15 cellular contexts compared by ENCODE assay signal in genomic region chr9:89991204-89991790, GRCh38.
A peak's percentile ranks its signal among the peaks of the same experiment; 100 is the strongest.
DNase-seq lines count a peak whose midpoint lies in the region; ATAC-seq, FAIRE-seq and TF ChIP-seq lines count a peak whose summit lies in the region.
"Had no signal": no experiment of that assay in that cellular context is flagged by ENCODE, and none has a peak within 500 bp of the region (broad histone marks: within the 10 kb centered on the region; RNA-seq: fewer than 3 reads in every experiment).

No MANE protein-coding gene starts in this region.

- no peaks in the 10 kb centered on the region for H3K27me3 ChIP-seq in bronchial epithelial cell (ENCODE audit: control insufficient read depth, insufficient read depth, low read length)
- no peaks in the 10 kb centered on the region for H3K27me3 ChIP-seq in right lobe of liver
- no peaks in the 10 kb centered on the region for H3K27me3 ChIP-seq in Karpas-422 (ENCODE audit: low read length)

- ATAC-seq in right lobe of liver: peak in 3 of 4 donors; percentile 9 to 26 (median 19)
- ATAC-seq in GM21786 (IDR thresholded peaks at IDR 0.05; ENCODE audit: unreplicated experiment): no peak
- ATAC-seq: GM12878 had no signal

- H3K9me2 ChIP-seq in Karpas-422 (replicated peaks; ENCODE audit: insufficient read depth, low read length): no peaks in the 10 kb centered on the region

- WGBS in right lobe of liver (ENCODE audit: insufficient coverage, low coverage, low lambda C conversion rate, missing lambda C conversion rate): 39% methylated on average over 5 of the region's 7 CpGs

- H3K4me1 ChIP-seq in right lobe of liver: peaks cover 0 to 56% (median 24%) of the 10 kb centered on the region in 4 donors
- no peaks in the 10 kb centered on the region for H3K4me1 ChIP-seq in Karpas-422 (ENCODE audit: low read length)

- peak; percentile 91 for FAIRE-seq in bronchial epithelial cell (lab: Jason Lieb, UNC)
- FAIRE-seq: A204.1, GM12878 had no signal

- H3K9me3 ChIP-seq in right lobe of liver: no peaks in the 10 kb centered on the region
- no peaks in the 10 kb centered on the region for H3K9me3 ChIP-seq in Karpas-422 (ENCODE audit: low read length)
- H3K9me3 ChIP-seq: Caco-2 had no signal

- H3K79me2 ChIP-seq in Karpas-422 (ENCODE audit: low read length): no peaks in the 10 kb centered on the region

- H2AFZ ChIP-seq in Karpas-422 (ENCODE audit: low read length): no peak overlapping the region

- H4K20me1 ChIP-seq in Karpas-422 (ENCODE audit: insufficient read depth, low read depth, low read length): no peaks in the 10 kb centered on the region

- no peak overlapping the region for H3K4me2 ChIP-seq in Karpas-422 (ENCODE audit: low read depth, low read length, poor library complexity, severe bottlenecking)

- DNase-seq in NCI-H2081 (lab: John Stamatoyannopoulos, UW): peak; percentile 35 to 72
- DNase-seq in NCI-H2081 treated with DMSO at 0.1 percent for 48 hours (lab: John Stamatoyannopoulos, UW): no peak
- peak; percentile 73 for DNase-seq in NCI-H1105 treated with DMSO at 0.1 percent for 48 hours (lab: John Stamatoyannopoulos, UW)
- DNase-seq in bronchial epithelial cell (ENCODE audit: low read depth): peak; percentile 68
- DNase-seq in right lobe of liver: peak; percentile 57 to 76 (median 68)
- DNase-seq in Karpas-422: no peak
- DNase-seq in occipital lobe (lab: John Stamatoyannopoulos, UW): no peak
- DNase-seq: Caco-2, GOT3, KBM-7, NCI-H510A had no signal

- TF ChIP-seq POLR2A in right lobe of liver (IDR thresholded peaks at IDR 0.05): no peak

- H3K27ac ChIP-seq in right lobe of liver: peak overlapping the region; percentile 9 to 99 (median 98)
- no peak overlapping the region for H3K27ac ChIP-seq in Karpas-422 (ENCODE audit: low read length)
- H3K27ac ChIP-seq: RWPE1 had no signal

- no peak overlapping the region for H3K9ac ChIP-seq in Karpas-422 (ENCODE audit: low read length)

- H3K4me3 ChIP-seq in bronchial epithelial cell (ENCODE audit: low read depth, low read length): no peak overlapping the region
- no peak overlapping the region for H3K4me3 ChIP-seq in right lobe of liver
- no peak overlapping the region for H3K4me3 ChIP-seq in Karpas-422 (ENCODE audit: low read length)
- H3K4me3 ChIP-seq: GM12878 had no signal

- no peak for TF ChIP-seq CTCF in bronchial epithelial cell (IDR thresholded peaks at IDR 0.05; ENCODE audit: insufficient read depth, low read length, severe bottlenecking)
- no peak for TF ChIP-seq CTCF in right lobe of liver (IDR thresholded peaks at IDR 0.05)

- intact Hi-C loops in right lobe of liver (cut with DNase I): loop anchor here in 1 of 2 donors (5.0 kb wide), 1 partner anchor 389 kb away; no protein-coding TSS in a partner anchor

- no peaks in the 10 kb centered on the region for H3K36me3 ChIP-seq in bronchial epithelial cell (ENCODE audit: control insufficient read depth, insufficient read depth, low read length)
- H3K36me3 ChIP-seq in right lobe of liver: no peaks in the 10 kb centered on the region
- H3K36me3 ChIP-seq in Karpas-422 (ENCODE audit: insufficient read depth, low read length): no peaks in the 10 kb centered on the region

Comparison
In these comparisons a context has a peak if more than half of its experiments do, and no peak if none do; other contexts are left out.
1. DNase-seq: peak in NCI-H2081 (2 of 2), NCI-H1105 treated with DMSO at 0.1 percent for 48 hours (single experiment), bronchial epithelial cell (single experiment) and right lobe of liver (3 of 3); none in NCI-H2081 treated with DMSO at 0.1 percent for 48 hours (single experiment), Karpas-422 (single experiment) and occipital lobe (single experiment).